Comparison of ENCODE assay signal across 16 cellular contexts in genomic region chr2:19299032-19299431, GRCh38. TPM values are rescaled to one million over a fixed set of nuclear protein-coding genes. Genes with fewer than 3 reads are reported as not detected.
"Had no signal": no experiment of that assay in that cellular context is flagged by ENCODE, and none has a peak within 500 bp of the region (broad histone marks: within the 10 kb centered on the region; RNA-seq: fewer than 3 reads in every experiment).

No MANE protein-coding gene starts in this region.

- H3K9me3 Mint-ChIP-seq: activated naive CD8-positive, alpha-beta T cell treated with anti-CD3 and anti-CD28 coated beads for 36 hours; endodermal cell; mesothelial cell of epicardium had no signal

- H3K27ac ChIP-seq: dorsolateral prefrontal cortex, testis had no signal

- H3K27ac Mint-ChIP-seq: activated naive CD8-positive, alpha-beta T cell treated with anti-CD3 and anti-CD28 coated beads for 36 hours; endodermal cell; mesothelial cell of epicardium had no signal

- H3K27me3 Mint-ChIP-seq: activated naive CD8-positive, alpha-beta T cell treated with anti-CD3 and anti-CD28 coated beads for 36 hours had no signal

- H3K4me3 Mint-ChIP-seq: activated naive CD8-positive, alpha-beta T cell treated with anti-CD3 and anti-CD28 coated beads for 36 hours; endodermal cell; mesothelial cell of epicardium had no signal

- H3K4me1 ChIP-seq: testis had no signal

- H3K36me3 Mint-ChIP-seq: activated naive CD8-positive, alpha-beta T cell treated with anti-CD3 and anti-CD28 coated beads for 36 hours; mesothelial cell of epicardium had no signal

- H3K4me1 Mint-ChIP-seq: activated naive CD8-positive, alpha-beta T cell treated with anti-CD3 and anti-CD28 coated beads for 36 hours had no signal

- H3K27me3 ChIP-seq: dorsolateral prefrontal cortex, stomach, testis, upper lobe of left lung had no signal

- DNase-seq: activated CD4-positive, alpha-beta T cell treated with anti-CD3 and anti-CD28 coated beads, Interleukin-2, amount 50 U/mL, for 1 hour; activated CD8-positive, alpha-beta memory T cell treated with anti-CD3 and anti-CD28 coated beads for 24 hours; activated gamma-delta T cell treated with Interleukin-2 at 50 U/mL for 16 hours; activated naive CD8-positive, alpha-beta T cell treated with anti-CD3 and anti-CD28 coated beads for 36 hours; dorsolateral prefrontal cortex; endodermal cell; hypothalamus; kidney glomerular epithelial cell; stimulated activated CD4-positive, alpha-beta T cell treated with anti-CD3 and anti-CD28 coated beads, Interleukin-12 subunit alpha, Interleukin-12 subunit beta, amount 100 ng/mL, for 4 hours; stimulated activated CD4-positive, alpha-beta T cell treated with anti-CD3 and anti-CD28 coated beads, Interleukin-2, amount 100 ng/mL, for 24 hours; stomach; testis had no signal

- H3K9me3 ChIP-seq: stomach, testis, upper lobe of left lung had no signal

- H3K36me3 ChIP-seq: stomach, upper lobe of left lung had no signal

- H3K4me3 ChIP-seq: dorsolateral prefrontal cortex, stomach, testis, upper lobe of left lung had no signal

RNA-seq across cellular contexts. Expression of gene OSR1, which starts 59.4 kb away (rescaled TPM):
- total RNA-seq: activated naive CD8-positive, alpha-beta T cell treated with anti-CD3 and anti-CD28 coated beads for 36 hours; endodermal cell; pulmonary artery endothelial cell had no signal
- polyA plus RNA-seq: neural cell had no signal
